In genomic region chr1:76068542-76068941, GRCh38 we compare ENCODE assay signal across 15 cellular contexts. TPM values are rescaled to one million over a fixed set of nuclear protein-coding genes. Genes with fewer than 3 reads are reported as not detected.
DNase-seq lines count a peak whose midpoint lies in the region; ATAC-seq, FAIRE-seq and TF ChIP-seq lines count a peak whose summit lies in the region.
"Had no signal": no experiment of that assay in that cellular context is flagged by ENCODE, and none has a peak within 500 bp of the region (broad histone marks: within the 10 kb centered on the region; RNA-seq: fewer than 3 reads in every experiment).

No MANE protein-coding gene starts in this region.

- no peak for TF ChIP-seq CTCF in A549 (IDR thresholded peaks at IDR 0.05)
- no peak for TF ChIP-seq CTCF in HFFc6 (IDR thresholded peaks at IDR 0.05)
- no peak for TF ChIP-seq CTCF in bronchial epithelial cell (IDR thresholded peaks at IDR 0.05; ENCODE audit: insufficient read depth, low read length, severe bottlenecking)

- no peaks in the 10 kb centered on the region for H3K9me3 ChIP-seq in A549

- no peaks in the 10 kb centered on the region for H3K27me3 ChIP-seq in bronchial epithelial cell (ENCODE audit: control insufficient read depth, insufficient read depth, low read length)

- peaks cover 3% of the 10 kb centered on the region for H3K27me3 Mint-ChIP-seq in HFFc6 (ENCODE audit: insufficient read depth)

- ATAC-seq in A549 (peak; percentile 47 to 70; a peak in 5 of 6 replicates), HG03442 (IDR thresholded peaks at IDR 0.05; ENCODE audit: unreplicated experiment) (no peak), HG02885 (IDR thresholded peaks at IDR 0.05; ENCODE audit: poor library complexity, unreplicated experiment) (no peak)

- H3K4me3 ChIP-seq in A549 (no peak overlapping the region), bronchial epithelial cell (ENCODE audit: low read depth, low read length) (no peak overlapping the region)

- WGBS in A549 (ENCODE audit: missing lambda C conversion rate), result 11% methylated on average over 1 of the region's 1 CpG

- H3K27ac ChIP-seq in A549, result peak overlapping the region; percentile 44 to 77; a peak in 5 of 6 replicates

- TF ChIP-seq POLR2A in A549 (IDR thresholded peaks at IDR 0.05; ENCODE audit: low read length), result no peak

- TF ChIP-seq RAD21 in A549 (conservative IDR thresholded peaks at IDR 0.05 in 1 of 2, IDR thresholded peaks at IDR 0.05 in 1 of 2), result no peak

- CTCF ChIA-PET in A549 (lab: Yijun Ruan, JAX), result interaction anchor here (1.3 kb wide), 1 partner anchor 78 kb away, joined by 3 read pairs; no protein-coding TSS in a partner anchor

- FAIRE-seq in A549 (lab: Jason Lieb, UNC), result no peak
- no peak for FAIRE-seq in bronchial epithelial cell (lab: Jason Lieb, UNC)

- peak overlapping the region; percentile 15 for H3K27ac Mint-ChIP-seq in HFFc6
- H3K27ac Mint-ChIP-seq: brain, H9 had no signal

- H3K36me3 Mint-ChIP-seq in HFFc6 (ENCODE audit: low read depth), result no peaks in the 10 kb centered on the region
- H3K36me3 Mint-ChIP-seq: brain had no signal

- H3K4me3 Mint-ChIP-seq in HFFc6, result peak overlapping the region; percentile 32
- H3K4me3 Mint-ChIP-seq: H9 had no signal

- TF ChIP-seq EP300 in A549 (IDR thresholded peaks at IDR 0.05), result no peak

- H3K9me3 Mint-ChIP-seq in HFFc6, result no peaks in the 10 kb centered on the region
- H3K9me3 Mint-ChIP-seq: H9 had no signal

- H3K4me1 Mint-ChIP-seq in HFFc6 (ENCODE audit: low read depth), result peaks cover 62% of the 10 kb centered on the region

- POLR2A ChIA-PET in A549 (lab: Yijun Ruan, JAX), result no interaction called here

- H3K36me3 ChIP-seq in bronchial epithelial cell (ENCODE audit: control insufficient read depth, insufficient read depth, low read length), result no peaks in the 10 kb centered on the region

- peak overlapping the region; percentile 49 for H3K4me2 ChIP-seq in A549

- H3K4me1 ChIP-seq in A549, result peaks cover 34% of the 10 kb centered on the region

- DNase-seq in A549 (ENCODE audit: low read depth in 1 of 2, low spot score in 1 of 2) (peak in 1 of 2 experiments; percentile 37), HFFc6 (peak; percentile 22), bronchial epithelial cell (ENCODE audit: low read depth) (peak; percentile 37), kidney glomerular epithelial cell (lab: John Stamatoyannopoulos, UW) (peak; percentile 37), middle frontal gyrus (ENCODE audit: extremely low spot score, low spot score) (no peak)
- DNase-seq in activated CD4-positive, alpha-beta T cell treated with anti-CD3 and anti-CD28 coated beads, Interleukin-2, amount 50 U/mL, for 1 hour, result no peak
- DNase-seq: activated CD4-positive, alpha-beta T cell treated with anti-CD3 and anti-CD28 coated beads for 4 hours; activated T-cell treated with anti-CD3 and anti-CD28 coated beads, Interleukin-2, amount 50 U/mL, for 48 hours; DND-41; H9; NCI-H2171 treated with DMSO at 0.1 percent for 48 hours; stimulated activated CD4-positive, alpha-beta T cell treated with anti-CD3 and anti-CD28 coated beads, Interleukin-2, amount 100 ng/mL, for 48 hours had no signal

TF ChIP-seq in A549, 52 proteins besides CTCF, POLR2A, EP300 and RAD21:
- peak; percentile 68 for TF ChIP-seq JUNB (IDR thresholded peaks at IDR 0.05)
- no peak for TF ChIP-seq ZSCAN20 (CRISPR knock-in tag; IDR thresholded peaks at IDR 0.05)
- no peak for TF ChIP-seq MYC (IDR thresholded peaks at IDR 0.05; ENCODE audit: borderline replicate concordance, low read length)
- TF ChIP-seq FOSL2 (IDR thresholded peaks at IDR 0.05), result peak; percentile 31; the same call in 1 of the 2 replicates
- peak; percentile 27; the same call in 1 of the 2 replicates for TF ChIP-seq FOSL2 (CRISPR knock-in tag; IDR thresholded peaks at IDR 0.05)
- TF ChIP-seq GATA3 (IDR thresholded peaks at IDR 0.05; ENCODE audit: borderline replicate concordance), result peak; percentile 18; the same call in 1 of the 2 replicates
- TF ChIP-seq, protein P1, sequence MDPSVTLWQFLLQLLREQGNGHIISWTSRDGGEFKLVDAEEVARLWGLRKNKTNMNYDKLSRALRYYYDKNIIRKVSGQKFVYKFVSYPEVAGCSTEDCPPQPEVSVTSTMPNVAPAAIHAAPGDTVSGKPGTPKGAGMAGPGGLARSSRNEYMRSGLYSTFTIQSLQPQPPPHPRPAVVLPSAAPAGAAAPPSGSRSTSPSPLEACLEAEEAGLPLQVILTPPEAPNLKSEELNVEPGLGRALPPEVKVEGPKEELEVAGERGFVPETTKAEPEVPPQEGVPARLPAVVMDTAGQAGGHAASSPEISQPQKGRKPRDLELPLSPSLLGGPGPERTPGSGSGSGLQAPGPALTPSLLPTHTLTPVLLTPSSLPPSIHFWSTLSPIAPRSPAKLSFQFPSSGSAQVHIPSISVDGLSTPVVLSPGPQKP (IDR thresholded peaks at IDR 0.05; ENCODE audit: low read depth, low read length), result no peak
- TF ChIP-seq HOXB5 (CRISPR knock-in tag; IDR thresholded peaks at IDR 0.05), result no peak
- TF ChIP-seq CEBPB (IDR thresholded peaks at IDR 0.05), result peak; percentile 15 to 34; a peak in 1 of 4 replicates

RNA-seq across cellular contexts. Expression of gene ST6GALNAC3, which starts 6.0 kb away (rescaled TPM):
- polyA plus RNA-seq in A549 (2011; rRNA removed) (1.2 and 1.7 TPM in 2 replicates), A549 (2017; fragmentation: RNase III; extraction: RNeasy Plus Mini Kit Qiagen cat#74134 plus additional on column Dnase treatment) (0.92 to 1.5 TPM (median 1.1 TPM) in 3 replicates)
- polyA plus RNA-seq in A549 (2012; cell fraction: cytosol; rRNA removed), result 0.16 and 0.19 TPM in 2 replicates
- 0.04 and 0.07 TPM in 2 replicates for polyA plus RNA-seq in A549 (2012; cell fraction: nucleus; rRNA removed)
- 1.8 and 2.2 TPM in 2 replicates for polyA minus RNA-seq in A549 (2011; rRNA and poly(A)+ RNA removed)
- total RNA-seq in HFFc6 (2021; fragmentation: NEBNext Ultra II Directional; extraction: Animal tissue kit (Norgen Biotek cat#: 25700)), result 1 to 10 TPM in 5 of 6 experiments, under 1 TPM in 1; 1.00 to 1.7 (median 1.2) TPM
- total RNA-seq in bronchial epithelial cell, result 0.26 and 1.4 TPM in 2 replicates

Comparison
In these comparisons a context has a peak if more than half of its experiments do, and no peak if none do; other contexts are left out.
1. ATAC-seq: peak in A549 (2 of 2); none in HG03442 (single experiment) and HG02885 (single experiment).
2. DNase-seq: peak in HFFc6 (single experiment), bronchial epithelial cell (single experiment) and kidney glomerular epithelial cell (single experiment); none in activated CD4-positive, alpha-beta T cell treated with anti-CD3 and anti-CD28 coated beads, Interleukin-2, amount 50 U/mL, for 1 hour (single experiment) and middle frontal gyrus (single experiment).